In the genomic region with DNA sequence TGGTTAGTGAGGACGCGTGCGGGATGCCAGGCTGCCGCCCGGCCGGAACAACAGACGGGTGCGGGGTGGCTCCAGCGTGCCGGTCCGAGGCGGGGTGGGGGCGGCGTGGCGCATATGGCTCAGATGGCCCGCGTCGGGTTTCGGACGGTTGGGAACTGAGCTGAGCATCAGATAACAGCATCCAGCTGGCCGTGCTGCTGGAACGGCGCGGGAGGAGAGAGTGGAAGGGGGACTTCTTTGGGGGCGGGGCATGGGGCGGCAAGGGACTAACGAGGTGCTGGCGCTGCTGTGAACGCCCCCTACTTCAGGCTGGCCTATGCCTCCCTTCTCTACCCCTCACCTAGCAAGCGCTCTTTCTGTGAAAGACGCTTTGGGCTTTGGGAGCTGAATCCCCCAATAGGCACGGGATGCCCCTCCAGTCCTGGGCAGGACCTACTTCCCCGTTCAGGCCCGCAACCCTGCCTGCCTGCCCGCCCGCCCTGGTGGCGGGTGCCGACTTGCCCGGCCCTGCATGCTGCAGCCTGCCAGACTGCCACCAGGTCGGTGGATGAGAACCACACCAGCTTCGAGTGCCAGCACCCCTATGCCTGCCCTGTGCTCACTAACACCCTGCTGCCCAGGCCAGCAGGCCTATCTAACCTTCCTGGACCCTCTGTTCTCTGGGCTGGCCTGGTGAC, we compare ENCODE assay signal across 9 cellular contexts. TPM values are rescaled to one million over a fixed set of nuclear protein-coding genes. Genes with fewer than 3 reads are reported as not detected.
A peak's percentile ranks its signal among the peaks of the same experiment; 100 is the strongest.
DNase-seq lines count a peak whose midpoint lies in the region; ATAC-seq and TF ChIP-seq lines count a peak whose summit lies in the region.
"Had no signal": no experiment of that assay in that cellular context is flagged by ENCODE, and none has a peak within 500 bp of the region (broad histone marks: within the 10 kb centered on the region; RNA-seq: fewer than 3 reads in every experiment).

No MANE protein-coding gene starts in this region.

- H3K27ac ChIP-seq in DND-41 (ENCODE audit: low read length) (no peak overlapping the region), ovary (peak overlapping the region; percentile 50 to 92)

- H3K9me3 Mint-ChIP-seq in activated T-cell treated with anti-CD3 and anti-CD28 coated beads, Interleukin-2, amount 50 U/mL, for 72 hours, result no peaks in the 10 kb centered on the region

- H3K36me3 Mint-ChIP-seq in activated T-cell treated with anti-CD3 and anti-CD28 coated beads, Interleukin-2, amount 50 U/mL, for 72 hours (ENCODE audit: insufficient read depth in 2 of 2), result no peaks in the 10 kb centered on the region

- H3K36me3 ChIP-seq in DND-41 (ENCODE audit: insufficient read depth, low read length) (no peaks in the 10 kb centered on the region), ovary (no peaks in the 10 kb centered on the region)

- peaks cover 18% of the 10 kb centered on the region for H3K27me3 Mint-ChIP-seq in activated T-cell treated with anti-CD3 and anti-CD28 coated beads, Interleukin-2, amount 50 U/mL, for 72 hours (ENCODE audit: low read depth)

- ATAC-seq in DND-41 (ENCODE audit: insufficient read depth, low read depth), result peak; percentile 11; the same call in 2 of the 3 replicates
- ATAC-seq in activated T-cell treated with anti-CD3 and anti-CD28 coated beads, Interleukin-2, amount 50 U/mL, for 72 hours (replicated peaks in 1 of 2), result peak; percentile 31 to 46
- no peak for ATAC-seq in HG03135 (IDR thresholded peaks at IDR 0.05; ENCODE audit: unreplicated experiment)
- ATAC-seq in HG03097 (IDR thresholded peaks at IDR 0.05; ENCODE audit: low FRiP score, unreplicated experiment), result no peak

- peak overlapping the region; percentile 100 for H2AFZ ChIP-seq in DND-41 (ENCODE audit: low read depth, low read length)

- H3K4me3 Mint-ChIP-seq in activated T-cell treated with anti-CD3 and anti-CD28 coated beads, Interleukin-2, amount 50 U/mL, for 72 hours, result peak overlapping the region; percentile 78 to 80

- no peak overlapping the region for H3K27ac Mint-ChIP-seq in activated T-cell treated with anti-CD3 and anti-CD28 coated beads, Interleukin-2, amount 50 U/mL, for 72 hours

- H3K4me3 ChIP-seq in DND-41 (ENCODE audit: low read depth in 1 of 2, low read length in 2 of 2), result peak overlapping the region; percentile 40 to 98; a peak in 3 of 4 replicates
- peak overlapping the region; percentile 83 for H3K4me3 ChIP-seq in fibroblast of mammary gland (ENCODE audit: control insufficient read depth, low read depth, low read length)
- peak overlapping the region; percentile 67 for H3K4me3 ChIP-seq in ovary

- H3K4me1 ChIP-seq in DND-41 (ENCODE audit: insufficient read depth, low read length) (peaks cover 57% of the 10 kb centered on the region), ovary (ENCODE audit: insufficient read depth) (peaks cover 11% of the 10 kb centered on the region)

- H3K4me2 ChIP-seq in DND-41 (ENCODE audit: insufficient read depth, low read length), result peak overlapping the region; percentile 100

- DNase-seq in DND-41, result peak; percentile 47
- DNase-seq in HCEC 1CT, result peak; percentile 22
- peak; percentile 51 for DNase-seq in NCI-H510A treated with DMSO at 0.1 percent for 48 hours (lab: John Stamatoyannopoulos, UW)
- peak; percentile 47 to 58 for DNase-seq in activated T-cell treated with anti-CD3 and anti-CD28 coated beads, Interleukin-2, amount 50 U/mL, for 72 hours
- DNase-seq in fibroblast of mammary gland (ENCODE audit: low read depth), result no peak
- peak in 2 of 5 donors; percentile 36 to 50 for DNase-seq in ovary

- no peaks in the 10 kb centered on the region for H3K79me2 ChIP-seq in DND-41 (ENCODE audit: insufficient read depth, low read length)

- peaks cover 50% of the 10 kb centered on the region for H3K4me1 Mint-ChIP-seq in activated T-cell treated with anti-CD3 and anti-CD28 coated beads, Interleukin-2, amount 50 U/mL, for 72 hours (ENCODE audit: low read depth)

- H3K9ac ChIP-seq in DND-41 (ENCODE audit: low read depth, low read length), result peak overlapping the region; percentile 59

- WGBS in ovary, 3 donors, result 1 to 3% (median 2%) methylated on average over 28 to 41 of the region's 41 CpGs

- peaks cover 21% of the 10 kb centered on the region for H3K27me3 ChIP-seq in DND-41 (ENCODE audit: insufficient read depth, low read length, poor library complexity)
- H3K27me3 ChIP-seq in ovary, result no peaks in the 10 kb centered on the region

- intact Hi-C loops in ovary (cut with DNase I), result loop anchor here (2.0 to 10.0 kb wide), 3 partner anchors 35 to 101 kb away; partner anchors contain the start of gene MST1R (in 1 of the 4)

- no peak for TF ChIP-seq POLR2A in ovary (IDR thresholded peaks at IDR 0.05)

- no peak for TF ChIP-seq EP300 in ovary (IDR thresholded peaks at IDR 0.05)

- no peaks in the 10 kb centered on the region for H3K9me3 ChIP-seq in DND-41 (ENCODE audit: insufficient read depth, low read length, severe bottlenecking)
- H3K9me3 ChIP-seq in ovary, result no peaks in the 10 kb centered on the region

- peaks cover 18% of the 10 kb centered on the region for H4K20me1 ChIP-seq in DND-41 (ENCODE audit: insufficient read depth, low read length)

- TF ChIP-seq CTCF in DND-41 (IDR thresholded peaks at IDR 0.05; ENCODE audit: borderline replicate concordance, extremely low read depth, low read length, poor library complexity, severe bottlenecking) (no peak), fibroblast of mammary gland (conservative IDR thresholded peaks at IDR 0.05; ENCODE audit: control insufficient read depth, insufficient read depth, low read depth, low read length) (no peak), ovary (IDR thresholded peaks at IDR 0.05) (no peak)

RNA-seq across cellular contexts. Expression of gene INKA1, which starts 0.5 kb away (rescaled TPM):
- total RNA-seq in activated T-cell treated with anti-CD3 and anti-CD28 coated beads, Interleukin-2, amount 50 U/mL, for 72 hours, result 1 to 10 TPM; 1.2 to 1.5 TPM
- 1 to 10 TPM; 1.8 to 5.0 (median 3.4) TPM for total RNA-seq in ovary
- polyA plus RNA-seq in ovary, result 1 to 10 TPM in 1 of 2 donors, under 1 TPM in 1; 0.25 to 5.5 TPM

RNA-seq across cellular contexts. Expression of gene CDHR4, which starts 3.9 kb away (rescaled TPM):
- under 1 TPM in 1 of 2 donors, not detected in 1; 0.39 TPM for total RNA-seq in activated T-cell treated with anti-CD3 and anti-CD28 coated beads, Interleukin-2, amount 50 U/mL, for 72 hours
- total RNA-seq in ovary, result 10 to 100 TPM in 1 of 7 donors, 1 to 10 TPM in 4, not detected in 2; 1.3 to 37.7 (median 3.1) TPM
- under 1 TPM in 1 of 2 donors, not detected in 1; 0.16 TPM for polyA plus RNA-seq in ovary
- total RNA-seq: SK-MEL-5 had no signal

RNA-seq across cellular contexts. Expression of gene UBA7, which starts 10.2 kb away (rescaled TPM):
- 10 to 100 TPM; 93.5 to 98.6 TPM for total RNA-seq in activated T-cell treated with anti-CD3 and anti-CD28 coated beads, Interleukin-2, amount 50 U/mL, for 72 hours
- total RNA-seq in ovary, result 10 to 100 TPM; 41.6 to 84.9 (median 76.3) TPM
- 10 to 100 TPM; 29.3 to 58.0 TPM for polyA plus RNA-seq in ovary

RNA-seq across cellular contexts. Expression of gene IP6K1, which starts 17.3 kb away (rescaled TPM):
- total RNA-seq in activated T-cell treated with anti-CD3 and anti-CD28 coated beads, Interleukin-2, amount 50 U/mL, for 72 hours, result 10 to 100 TPM; 36.5 to 37.4 TPM
- 10 to 100 TPM; 27.9 to 52.4 (median 47.0) TPM for total RNA-seq in ovary
- polyA plus RNA-seq in ovary, result 10 to 100 TPM; 31.3 to 48.5 TPM

RNA-seq across cellular contexts. Expression of gene TRAIP, which starts 52.8 kb away (rescaled TPM):
- 10 to 100 TPM; 28.0 to 47.2 TPM for total RNA-seq in activated T-cell treated with anti-CD3 and anti-CD28 coated beads, Interleukin-2, amount 50 U/mL, for 72 hours
- 1 to 10 TPM; 1.8 to 4.5 (median 2.9) TPM for total RNA-seq in ovary
- 1 to 10 TPM; 1.9 to 2.8 TPM for polyA plus RNA-seq in ovary

Comparison
In these comparisons a context has a peak if more than half of its experiments do, and no peak if none do; other contexts are left out.
1. ATAC-seq: peak in DND-41 (single experiment) and activated T-cell treated with anti-CD3 and anti-CD28 coated beads, Interleukin-2, amount 50 U/mL, for 72 hours (2 of 2); none in HG03135 (single experiment) and HG03097 (single experiment).
2. Peak in every context shown above with its lines, with median percentiles within 50 percentile points of each other: H3K4me3 ChIP-seq.